In genomic region chr1:36088577-36089392, GRCh38 we compare ENCODE assay signal across 1 cellular context.
TF ChIP-seq lines count a peak whose summit lies in the region.

ADPRS (plus strand) TSS chr1:36088892; CDS start chr1:36088905, 13 bp downstream.

TF ChIP-seq in WTC11, 78 proteins besides CTCF, POLR2A, EP300 and RAD21 (continued from another document):
- TF ChIP-seq HMGXB4 (CRISPR knock-in tag; IDR thresholded peaks at IDR 0.05) (peak; percentile 98), ATF3 (CRISPR knock-in tag; conservative IDR thresholded peaks at IDR 0.05) (no peak), IRF1 (CRISPR knock-in tag; IDR thresholded peaks at IDR 0.05) (peak; percentile 92), SMAD3 (CRISPR knock-in tag; IDR thresholded peaks at IDR 0.05; ENCODE audit: borderline replicate concordance) (peak; percentile 71; the same call in 1 of the 2 replicates), NR3C1 (CRISPR knock-in tag; conservative IDR thresholded peaks at IDR 0.05; ENCODE audit: low read depth) (no peak), ZNF219 (CRISPR knock-in tag; IDR thresholded peaks at IDR 0.05; ENCODE audit: borderline replicate concordance) (no peak), ZNF281 (CRISPR knock-in tag; IDR thresholded peaks at IDR 0.05) (no peak; the same call in 1 of the 2 replicates), GTF2I (CRISPR knock-in tag; conservative IDR thresholded peaks at IDR 0.05) (no peak), CREB1 (CRISPR knock-in tag; IDR thresholded peaks at IDR 0.05) (peak; percentile 88), ZSCAN18 (CRISPR knock-in tag; IDR thresholded peaks at IDR 0.05) (no peak), USF1 (CRISPR knock-in tag; IDR thresholded peaks at IDR 0.05) (0 out of 2 replicates have a peak, but pooled peaks have one; percentile 8), HMGA2 (CRISPR knock-in tag; IDR thresholded peaks at IDR 0.05) (no peak), ZNF423 (CRISPR knock-in tag; IDR thresholded peaks at IDR 0.05) (0 out of 2 replicates have a peak, but pooled peaks have one; percentile 12), AFF4 (CRISPR knock-in tag; IDR thresholded peaks at IDR 0.05; ENCODE audit: borderline replicate concordance) (0 out of 2 replicates have a peak, but pooled peaks have one; percentile 84), MYBL2 (CRISPR knock-in tag; IDR thresholded peaks at IDR 0.05) (peak; percentile 74; the same call in 1 of the 2 replicates), MXD4 (CRISPR knock-in tag; IDR thresholded peaks at IDR 0.05; ENCODE audit: borderline replicate concordance) (no peak), GRHL2 (CRISPR knock-in tag; IDR thresholded peaks at IDR 0.05; ENCODE audit: insufficient replicate concordance, severe bottlenecking) (no peak), ARID4B (CRISPR knock-in tag; IDR thresholded peaks at IDR 0.05; ENCODE audit: borderline replicate concordance) (peak; percentile 94), ZNF263 (CRISPR knock-in tag; IDR thresholded peaks at IDR 0.05; ENCODE audit: low read depth) (no peak), E2F4 (CRISPR knock-in tag; IDR thresholded peaks at IDR 0.05; ENCODE audit: borderline replicate concordance, low read depth) (peak; percentile 79), CREM (CRISPR knock-in tag; IDR thresholded peaks at IDR 0.05) (peak; percentile 95), IRF2 (CRISPR knock-in tag; IDR thresholded peaks at IDR 0.05; ENCODE audit: borderline replicate concordance, low read depth) (no peak), OVOL2 (CRISPR knock-in tag; IDR thresholded peaks at IDR 0.05; ENCODE audit: borderline replicate concordance) (no peak), NFYB (CRISPR knock-in tag; conservative IDR thresholded peaks at IDR 0.05; ENCODE audit: low read depth) (no peak), USF2 (CRISPR knock-in tag; IDR thresholded peaks at IDR 0.05) (peak; percentile 57), ZNF512 (CRISPR knock-in tag; IDR thresholded peaks at IDR 0.05; ENCODE audit: borderline replicate concordance) (0 out of 2 replicates have a peak, but pooled peaks have one; percentile 31)
TF ChIP-seq in WTC11: peak in this region for 41.
